Comparison of ENCODE assay signal across 2 cellular contexts in the genomic region with DNA sequence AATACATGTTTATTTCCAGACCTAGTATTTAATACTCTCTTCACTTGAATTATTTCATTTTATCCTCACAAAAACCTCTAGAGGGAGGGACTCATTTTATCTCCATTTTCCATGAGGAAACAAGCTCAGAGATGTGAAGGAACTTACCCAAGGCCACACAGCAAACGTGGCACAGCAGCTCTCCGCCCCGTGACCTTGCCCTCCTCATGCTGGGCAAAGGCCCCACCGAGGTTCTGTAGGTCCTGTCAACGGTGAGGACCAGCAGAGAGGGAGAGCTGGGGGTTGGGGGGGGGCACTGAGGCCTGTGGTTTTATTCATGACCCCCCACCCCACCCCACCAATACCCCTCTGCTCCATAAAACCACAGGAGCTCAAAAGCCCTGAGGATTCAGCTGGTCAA.
TF ChIP-seq lines count a peak whose summit lies in the region.

No MANE protein-coding gene starts in this region.

TF ChIP-seq in A549, 52 proteins besides CTCF, POLR2A, EP300 and RAD21 (continued from another document):
- TF ChIP-seq REST (IDR thresholded peaks at IDR 0.05) = no peak
- no peak for TF ChIP-seq ZFP36 (IDR thresholded peaks at IDR 0.05; ENCODE audit: borderline replicate concordance, partially characterized antibody)
- no peak for TF ChIP-seq HOXA7 (CRISPR knock-in tag; IDR thresholded peaks at IDR 0.05)
- no peak for TF ChIP-seq RCOR1 (IDR thresholded peaks at IDR 0.05; ENCODE audit: low read depth, low read length)
- TF ChIP-seq, protein P1, sequence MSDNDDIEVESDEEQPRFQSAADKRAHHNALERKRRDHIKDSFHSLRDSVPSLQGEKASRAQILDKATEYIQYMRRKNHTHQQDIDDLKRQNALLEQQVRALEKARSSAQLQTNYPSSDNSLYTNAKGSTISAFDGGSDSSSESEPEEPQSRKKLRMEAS (IDR thresholded peaks at IDR 0.05) = no peak
- no peak for TF ChIP-seq FOXS1 (CRISPR knock-in tag; IDR thresholded peaks at IDR 0.05)
- TF ChIP-seq TFCP2L1 (CRISPR knock-in tag; IDR thresholded peaks at IDR 0.05) = no peak
- no peak for TF ChIP-seq CBX8 (IDR thresholded peaks at IDR 0.05)
- no peak for TF ChIP-seq TP53 (CRISPR knock-in tag; IDR thresholded peaks at IDR 0.05)
- TF ChIP-seq HMGXB4 (CRISPR knock-in tag; IDR thresholded peaks at IDR 0.05; ENCODE audit: borderline replicate concordance) = no peak
TF ChIP-seq in A549: peak in this region for 0.

TF ChIP-seq in IMR-90, 13 proteins besides CTCF, POLR2A, EP300 and RAD21 (continued from another document):
- TF ChIP-seq USF2 (IDR thresholded peaks at IDR 0.05; ENCODE audit: low read depth, low read length) = no peak
- no peak for TF ChIP-seq CEBPB (IDR thresholded peaks at IDR 0.05; ENCODE audit: low read depth, low read length)
- no peak for TF ChIP-seq MXI1 (IDR thresholded peaks at IDR 0.05; ENCODE audit: borderline replicate concordance, low read depth, low read length)
- TF ChIP-seq, protein P2, sequence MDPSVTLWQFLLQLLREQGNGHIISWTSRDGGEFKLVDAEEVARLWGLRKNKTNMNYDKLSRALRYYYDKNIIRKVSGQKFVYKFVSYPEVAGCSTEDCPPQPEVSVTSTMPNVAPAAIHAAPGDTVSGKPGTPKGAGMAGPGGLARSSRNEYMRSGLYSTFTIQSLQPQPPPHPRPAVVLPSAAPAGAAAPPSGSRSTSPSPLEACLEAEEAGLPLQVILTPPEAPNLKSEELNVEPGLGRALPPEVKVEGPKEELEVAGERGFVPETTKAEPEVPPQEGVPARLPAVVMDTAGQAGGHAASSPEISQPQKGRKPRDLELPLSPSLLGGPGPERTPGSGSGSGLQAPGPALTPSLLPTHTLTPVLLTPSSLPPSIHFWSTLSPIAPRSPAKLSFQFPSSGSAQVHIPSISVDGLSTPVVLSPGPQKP (IDR thresholded peaks at IDR 0.05; ENCODE audit: borderline replicate concordance, low read depth, low read length) = no peak
- no peak for TF ChIP-seq FOS (IDR thresholded peaks at IDR 0.05; ENCODE audit: low read depth, low read length)
